Comparison of ENCODE assay signal across 7 cellular contexts in the genomic region with DNA sequence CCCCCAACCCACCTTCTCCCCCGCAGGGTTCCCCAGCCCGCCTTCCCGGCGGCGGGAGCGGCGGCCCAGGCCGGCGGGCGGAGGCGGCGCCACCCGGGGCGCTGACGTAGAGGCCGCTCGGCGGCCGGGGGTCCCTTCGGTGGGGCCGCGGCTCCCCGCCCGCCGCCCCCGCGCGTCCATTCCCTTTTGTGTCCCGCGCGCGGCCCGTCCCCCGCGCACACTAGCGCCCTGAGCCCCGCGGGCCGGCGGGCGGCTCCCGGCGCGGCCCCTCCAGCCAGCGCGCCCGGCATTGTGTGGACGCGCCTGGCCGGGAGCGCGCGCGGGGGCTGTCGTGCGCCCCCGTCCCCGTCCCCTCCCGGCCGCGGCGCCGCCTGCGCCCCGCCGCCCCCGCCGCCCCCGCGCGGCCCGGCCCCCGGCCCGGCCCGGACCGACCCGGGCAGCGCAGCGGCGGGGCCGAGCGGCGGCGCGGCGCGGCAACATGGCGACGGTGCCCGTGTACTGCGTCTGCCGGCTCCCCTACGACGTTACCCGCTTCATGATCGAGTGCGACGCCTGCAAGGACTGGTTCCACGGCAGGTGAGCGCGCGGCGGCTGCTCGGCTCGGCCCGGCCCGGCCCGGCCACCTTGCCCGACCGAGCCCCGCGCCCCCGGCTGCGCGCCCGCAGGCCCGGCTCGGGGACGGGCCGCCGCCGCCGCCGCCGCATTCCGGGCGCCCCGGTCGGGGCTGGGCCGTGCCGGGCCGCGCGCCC. TPM values are rescaled to one million over a fixed set of nuclear protein-coding genes. Genes with fewer than 3 reads are reported as not detected.
DNase-seq lines count a peak whose midpoint lies in the region; ATAC-seq and TF ChIP-seq lines count a peak whose summit lies in the region.

A gene (plus strand): TSS at position 289 of the 749 bp plus-strand sequence. CDS start 190 bp downstream, at position 479.

- peaks cover 56% of the 10 kb centered on the region for H3K4me1 Mint-ChIP-seq in stimulated activated naive CD8-positive, alpha-beta T cell treated with anti-CD3 and anti-CD28 coated beads, Interleukin-15, amount 100 ng/mL, for 72 hours

- DNase-seq in T-helper 9 cell (peak; percentile 20), dermis microvascular lymphatic vessel endothelial cell (ENCODE audit: low read depth in 2 of 2) (peak in 1 of 2 donors; percentile 36), lung microvascular endothelial cell (ENCODE audit: low read depth in 2 of 2) (peak; percentile 24 to 50), NCI-H128 (lab: John Stamatoyannopoulos, UW; ENCODE audit: unreplicated experiment) (no peak)
- peak in 1 of 2 donors; percentile 33 for DNase-seq in stimulated activated naive CD8-positive, alpha-beta T cell treated with anti-CD3 and anti-CD28 coated beads, Interleukin-15, amount 100 ng/mL, for 72 hours

- peak within 1 kb of the TSS; percentile 90 to 95 for H3K27ac Mint-ChIP-seq in stimulated activated naive CD8-positive, alpha-beta T cell treated with anti-CD3 and anti-CD28 coated beads, Interleukin-15, amount 100 ng/mL, for 72 hours

- H3K4me3 Mint-ChIP-seq in stimulated activated naive CD8-positive, alpha-beta T cell treated with anti-CD3 and anti-CD28 coated beads, Interleukin-15, amount 100 ng/mL, for 72 hours, result peak within 1 kb of the TSS; percentile 88 to 90

- no peaks in the 10 kb centered on the region for H3K27me3 Mint-ChIP-seq in stimulated activated naive CD8-positive, alpha-beta T cell treated with anti-CD3 and anti-CD28 coated beads, Interleukin-15, amount 100 ng/mL, for 72 hours

- peak; percentile 18 for TF ChIP-seq POLR2A in GM18505 (IDR thresholded peaks at IDR 0.05; ENCODE audit: borderline replicate concordance, extremely low read depth, insufficient read depth, insufficient read length)

- peaks cover 0 to under 1% of the 10 kb centered on the region in 2 donors for H3K9me3 Mint-ChIP-seq in stimulated activated naive CD8-positive, alpha-beta T cell treated with anti-CD3 and anti-CD28 coated beads, Interleukin-15, amount 100 ng/mL, for 72 hours

- peak; percentile 40 for ATAC-seq in GM18505 (IDR thresholded peaks at IDR 0.05; ENCODE audit: unreplicated experiment)
- peak; percentile 36 for ATAC-seq in HG03045 (IDR thresholded peaks at IDR 0.05; ENCODE audit: unreplicated experiment)
- ATAC-seq in stimulated activated naive CD8-positive, alpha-beta T cell treated with anti-CD3 and anti-CD28 coated beads, Interleukin-15, amount 100 ng/mL, for 72 hours, result peak; percentile 55

RNA-seq across cellular contexts. Expression of the gene that starts here (rescaled TPM):
- total RNA-seq in dermis microvascular lymphatic vessel endothelial cell (11.7 and 16.2 TPM in 2 replicates), lung microvascular endothelial cell (7.6 and 13.9 TPM in 2 replicates)
